Comparison of ENCODE assay signal across 9 cellular contexts in genomic region chr9:124853605-124854143, GRCh38. TPM values are rescaled to one million over a fixed set of nuclear protein-coding genes. Genes with fewer than 3 reads are reported as not detected.
DNase-seq lines count a peak whose midpoint lies in the region; FAIRE-seq and TF ChIP-seq lines count a peak whose summit lies in the region.
"Had no signal": no experiment of that assay in that cellular context is flagged by ENCODE, and none has a peak within 500 bp of the region (broad histone marks: within the 10 kb centered on the region; RNA-seq: fewer than 3 reads in every experiment).

No MANE protein-coding gene starts in this region.

- FAIRE-seq in keratinocyte (lab: Jason Lieb, UNC): no peak

- H3K9me3 ChIP-seq in keratinocyte (ENCODE audit: control insufficient read depth, low read depth, low read length): no peaks in the 10 kb centered on the region

- DNase-seq in NCI-H748 (lab: John Stamatoyannopoulos, UW; ENCODE audit: unreplicated experiment) (peak; percentile 31), NCI-H748 treated with DMSO at 0.1 percent for 48 hours (lab: John Stamatoyannopoulos, UW) (no peak), keratinocyte (ENCODE audit: low read depth, low spot score) (no peak), NCI-H345 treated with DMSO at 0.1 percent for 48 hours (lab: John Stamatoyannopoulos, UW; ENCODE audit: unreplicated experiment) (no peak), T1000 (lab: John Stamatoyannopoulos, UW) (no peak), T-helper 9 cell (no peak)

- H3K9ac ChIP-seq in keratinocyte (ENCODE audit: control insufficient read depth, extremely low read depth, insufficient read depth, low read length): peak overlapping the region; percentile 61

- dilution Hi-C loops in keratinocyte (cut with MboI; ENCODE audit: extremely low pct_ligation_motif_present, low sequenced_read_pairs): no loop called here

- H3K4me2 ChIP-seq in keratinocyte (ENCODE audit: control insufficient read depth, extremely low read depth, insufficient read depth, low read depth, low read length): peak overlapping the region; percentile 76

- peaks cover 7% of the 10 kb centered on the region for H3K79me2 ChIP-seq in keratinocyte (ENCODE audit: control insufficient read depth, insufficient read depth, low read length)

- H3K4me1 ChIP-seq in keratinocyte (ENCODE audit: control insufficient read depth, extremely low read depth, insufficient read depth, low read length): peaks cover 13% of the 10 kb centered on the region

- H3K27ac ChIP-seq in angular gyrus (ENCODE audit: low read depth, low read length) (peak overlapping the region; percentile 64), keratinocyte (ENCODE audit: control insufficient read depth, insufficient read depth, low read length) (no peak overlapping the region), temporal lobe (ENCODE audit: low read depth, low read length) (peak overlapping the region; percentile 36)

- peak overlapping the region; percentile 31 to 52 (median 49) for H3K4me3 ChIP-seq in keratinocyte (ENCODE audit: control insufficient read depth in 2 of 3, extremely low read depth in 1 of 3, insufficient read depth in 2 of 3, low read depth in 1 of 3, low read length in 3 of 3)

- H2AFZ ChIP-seq in keratinocyte (ENCODE audit: control insufficient read depth, low read length): no peak overlapping the region

- peaks cover 32% of the 10 kb centered on the region for H4K20me1 ChIP-seq in keratinocyte (ENCODE audit: control insufficient read depth, extremely low read depth, insufficient read depth, low read length)

- no peaks in the 10 kb centered on the region for H3K27me3 ChIP-seq in keratinocyte (ENCODE audit: control insufficient read depth, extremely low read depth, insufficient read depth, low read length)

- TF ChIP-seq CTCF in keratinocyte (optimal IDR thresholded peaks at IDR 0.05 in 1 of 3, IDR thresholded peaks at IDR 0.05 in 1 of 3, conservative IDR thresholded peaks at IDR 0.05 in 1 of 3; ENCODE audit: extremely low read depth in 1 of 3, insufficient read depth in 2 of 3, low read length in 3 of 3): no peak

- peaks cover 16 to 21% of the 10 kb centered on the region in 2 experiments for H3K36me3 ChIP-seq in keratinocyte (ENCODE audit: control insufficient read depth in 2 of 2, extremely low read depth in 1 of 2, insufficient read depth in 2 of 2, low read length in 2 of 2)

- H3K9me1 ChIP-seq in keratinocyte (ENCODE audit: control insufficient read depth, extremely low read depth, insufficient read depth, low read length): no peaks in the 10 kb centered on the region

RNA-seq across cellular contexts. Expression of gene WDR38, which starts 0.4 kb away (rescaled TPM):
- not detected in 3 replicates for polyA plus RNA-seq in keratinocyte
- not detected for polyA plus RNA-seq in keratinocyte (2011; ENCODE audit: low read depth)
- polyA plus RNA-seq in keratinocyte (2011; cell fraction: cytosol; rRNA removed): not detected in 2 replicates
- not detected in 2 replicates for polyA plus RNA-seq in keratinocyte (2011; cell fraction: nucleus; rRNA removed)
- not detected in 2 replicates for polyA plus RNA-seq in keratinocyte (2012; ENCODE audit: low replicate concordance)
- not detected in 3 replicates for polyA minus RNA-seq in keratinocyte
- polyA minus RNA-seq in keratinocyte (2011; cell fraction: cytosol; rRNA and poly(A)+ RNA removed): not detected
- polyA minus RNA-seq in keratinocyte (2011; cell fraction: nucleus; rRNA and poly(A)+ RNA removed): not detected in 2 replicates
- 0.25 TPM for total RNA-seq in temporal lobe
- total RNA-seq: glomerular endothelial cell had no signal

RNA-seq across cellular contexts. Expression of gene RPL35, which starts 8.1 kb away (rescaled TPM):
- 2,334 to 5,073 TPM (median 3,325 TPM) in 3 replicates for polyA plus RNA-seq in keratinocyte
- 2,668 TPM for polyA plus RNA-seq in keratinocyte (2011; ENCODE audit: low read depth)
- 894 and 1,713 TPM in 2 replicates for polyA plus RNA-seq in keratinocyte (2011; cell fraction: cytosol; rRNA removed)
- 508 and 737 TPM in 2 replicates for polyA plus RNA-seq in keratinocyte (2011; cell fraction: nucleus; rRNA removed)
- polyA plus RNA-seq in keratinocyte (2012; ENCODE audit: low replicate concordance): 3,012 and 3,893 TPM in 2 replicates
- polyA minus RNA-seq in keratinocyte: 341 to 1,372 TPM (median 505 TPM) in 3 replicates
- polyA minus RNA-seq in keratinocyte (2011; cell fraction: cytosol; rRNA and poly(A)+ RNA removed): 894 TPM
- 127 TPM in 2 replicates for polyA minus RNA-seq in keratinocyte (2011; cell fraction: nucleus; rRNA and poly(A)+ RNA removed)
- 574 TPM for total RNA-seq in temporal lobe

RNA-seq across cellular contexts. Expression of gene ARPC5L, which starts 8.3 kb away (rescaled TPM):
- polyA plus RNA-seq in keratinocyte: 79.5 to 107 TPM (median 102 TPM) in 3 replicates
- polyA plus RNA-seq in keratinocyte (2011; ENCODE audit: low read depth): 193 TPM
- 97.3 and 103 TPM in 2 replicates for polyA plus RNA-seq in keratinocyte (2011; cell fraction: cytosol; rRNA removed)
- polyA plus RNA-seq in keratinocyte (2011; cell fraction: nucleus; rRNA removed): 58.9 and 80.7 TPM in 2 replicates
- 88.5 and 126 TPM in 2 replicates for polyA plus RNA-seq in keratinocyte (2012; ENCODE audit: low replicate concordance)
- 13.2 to 34.9 TPM (median 23.4 TPM) in 3 replicates for polyA minus RNA-seq in keratinocyte
- 41.1 TPM for polyA minus RNA-seq in keratinocyte (2011; cell fraction: cytosol; rRNA and poly(A)+ RNA removed)
- polyA minus RNA-seq in keratinocyte (2011; cell fraction: nucleus; rRNA and poly(A)+ RNA removed): 11.7 and 14.9 TPM in 2 replicates
- total RNA-seq in temporal lobe: 12.3 TPM
